ENCODE assay signal across 8 cellular contexts in the genomic region with DNA sequence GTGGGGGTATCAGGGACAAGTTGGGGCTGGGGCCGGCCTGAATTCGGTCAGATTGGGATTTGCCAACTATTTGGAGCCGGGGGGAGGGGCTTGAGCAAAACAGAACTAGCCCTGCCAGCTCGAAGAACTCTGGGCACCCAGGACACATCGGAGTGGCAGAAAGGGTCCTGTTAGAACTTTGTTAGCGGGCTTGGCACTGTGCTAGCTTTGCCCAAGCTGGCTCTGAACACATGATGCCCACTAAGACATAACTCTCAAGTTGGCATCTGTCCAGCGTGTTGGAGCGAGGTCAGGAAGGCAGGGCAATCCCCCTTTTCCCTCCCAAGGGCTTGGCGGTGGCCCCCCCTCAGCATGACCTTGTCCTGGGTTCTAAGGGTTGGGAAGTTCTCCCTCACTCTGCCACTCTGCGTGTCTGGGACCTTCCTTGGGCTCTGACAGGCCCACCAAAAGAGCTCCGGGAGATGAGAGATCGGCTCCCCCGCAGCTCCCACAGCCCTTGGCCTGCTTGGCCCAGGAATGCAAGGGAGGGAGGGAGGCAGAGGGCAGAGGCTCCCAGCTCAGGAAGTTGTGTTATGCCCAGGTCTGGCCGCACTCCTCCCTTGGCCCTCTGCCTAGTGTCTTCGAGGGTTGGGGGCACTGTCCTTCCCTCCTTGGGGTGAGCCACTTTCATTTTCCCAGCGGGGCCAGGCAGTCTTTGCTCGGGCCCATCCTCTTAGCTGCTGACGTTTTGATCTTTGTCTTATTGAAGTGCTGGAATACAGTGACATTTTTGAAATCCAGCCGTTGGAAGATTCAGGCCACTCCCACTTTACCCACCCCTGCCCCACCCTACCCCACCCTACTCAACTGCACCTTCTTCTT. TPM values are rescaled to one million over a fixed set of nuclear protein-coding genes. Genes with fewer than 3 reads are reported as not detected.
A peak's percentile ranks its signal among the peaks of the same experiment; 100 is the strongest.
DNase-seq lines count a peak whose midpoint lies in the region; ATAC-seq and TF ChIP-seq lines count a peak whose summit lies in the region.

No MANE protein-coding gene starts in this region.

- peak overlapping the region; percentile 58 for H3K27ac Mint-ChIP-seq in stimulated activated naive CD8-positive, alpha-beta T cell treated with anti-CD3 and anti-CD28 coated beads, Interleukin-15, Interleukin-2, amounts not matched to agents 100 ng/mL and 50 ng/mL, for 24 hours
- H3K27ac Mint-ChIP-seq in T-cell = peak overlapping the region; percentile 74 to 79

- H3K4me3 ChIP-seq in epithelial cell of proximal tubule (ENCODE audit: low read depth, low read length) (peak overlapping the region; percentile 100), vagina (peak overlapping the region; percentile 100)

- POLR2A ChIA-PET in T-cell (lab: Charles Lee) = interaction anchor here (0.5 to 2.5 kb wide), 10 partner anchors 7 to 158 kb away, joined by 3 to 26 read pairs (median 4); no protein-coding TSS in a partner anchor

- no peaks in the 10 kb centered on the region for H3K27me3 ChIP-seq in vagina

- no peak for DNase-seq in stimulated activated naive CD8-positive, alpha-beta T cell treated with anti-CD3 and anti-CD28 coated beads, Interleukin-15, Interleukin-2, amounts not matched to agents 100 U/mL and 50 U/mL, for 24 hours
- no peak for DNase-seq in T-cell
- no peak for DNase-seq in epithelial cell of proximal tubule (ENCODE audit: low read depth)
- peak; percentile 53 for DNase-seq in mucosa of gallbladder (ENCODE audit: low spot score)
- DNase-seq in vagina (ENCODE audit: extremely low spot score in 2 of 2) = no peak
- no peak for DNase-seq in T1000 (lab: John Stamatoyannopoulos, UW)

- H3K4me1 Mint-ChIP-seq in stimulated activated naive CD8-positive, alpha-beta T cell treated with anti-CD3 and anti-CD28 coated beads, Interleukin-15, Interleukin-2, amounts not matched to agents 100 ng/mL and 50 ng/mL, for 24 hours (ENCODE audit: low read depth) = peaks cover 57% of the 10 kb centered on the region
- H3K4me1 Mint-ChIP-seq in T-cell = peaks cover 23 to 52% (median 41%) of the 10 kb centered on the region in 3 donors

- peaks cover 25% of the 10 kb centered on the region for H3K36me3 Mint-ChIP-seq in stimulated activated naive CD8-positive, alpha-beta T cell treated with anti-CD3 and anti-CD28 coated beads, Interleukin-15, Interleukin-2, amounts not matched to agents 100 ng/mL and 50 ng/mL, for 24 hours (ENCODE audit: low read depth)
- peaks cover 17% of the 10 kb centered on the region for H3K36me3 Mint-ChIP-seq in T-cell

- peaks cover 21% of the 10 kb centered on the region for H3K27me3 Mint-ChIP-seq in stimulated activated naive CD8-positive, alpha-beta T cell treated with anti-CD3 and anti-CD28 coated beads, Interleukin-15, Interleukin-2, amounts not matched to agents 100 ng/mL and 50 ng/mL, for 24 hours
- H3K27me3 Mint-ChIP-seq in T-cell = peaks cover 17 to 18% of the 10 kb centered on the region in 2 donors

- no peaks in the 10 kb centered on the region for H3K9me3 ChIP-seq in vagina

- no peaks in the 10 kb centered on the region for H3K36me3 ChIP-seq in vagina

- peak in 1 of 2 donors; percentile 3 for TF ChIP-seq POLR2A in vagina (IDR thresholded peaks at IDR 0.05)

- ATAC-seq in stimulated activated naive CD8-positive, alpha-beta T cell treated with anti-CD3 and anti-CD28 coated beads, Interleukin-15, Interleukin-2, amounts not matched to agents 100 U/mL and 50 U/mL, for 24 hours = no peak
- ATAC-seq in T-cell (replicated peaks in 1 of 4) = no peak
- ATAC-seq in HG02840 (IDR thresholded peaks at IDR 0.05; ENCODE audit: low FRiP score, unreplicated experiment) = no peak

- H3K27ac ChIP-seq in vagina = peak overlapping the region; percentile 97

- H3K4me1 ChIP-seq in vagina = peaks cover 76% of the 10 kb centered on the region

- TF ChIP-seq CTCF in epithelial cell of proximal tubule (conservative IDR thresholded peaks at IDR 0.05; ENCODE audit: low read depth, low read length) (no peak), vagina (IDR thresholded peaks at IDR 0.05) (no peak)

- intact Hi-C loops in vagina (cut with DNase I) = loop anchor here (2.0 kb wide), 1 partner anchor 13 kb away; no protein-coding TSS in a partner anchor

- H3K9me3 Mint-ChIP-seq in stimulated activated naive CD8-positive, alpha-beta T cell treated with anti-CD3 and anti-CD28 coated beads, Interleukin-15, Interleukin-2, amounts not matched to agents 100 ng/mL and 50 ng/mL, for 24 hours = no peaks in the 10 kb centered on the region
- H3K9me3 Mint-ChIP-seq in T-cell = no peaks in the 10 kb centered on the region

- peak overlapping the region; percentile 92 for H3K4me3 Mint-ChIP-seq in stimulated activated naive CD8-positive, alpha-beta T cell treated with anti-CD3 and anti-CD28 coated beads, Interleukin-15, Interleukin-2, amounts not matched to agents 100 ng/mL and 50 ng/mL, for 24 hours
- H3K4me3 Mint-ChIP-seq in T-cell = peak overlapping the region; percentile 85 to 93 (median 92)

- CTCF ChIA-PET in T-cell (lab: Charles Lee) = interaction anchor here (0.5 to 2.7 kb wide), 3 partner anchors 9 to 611 kb away, joined by 3 to 15 read pairs (median 3); no protein-coding TSS in a partner anchor

RNA-seq across cellular contexts. Expression of a gene that starts 1.2 kb away (rescaled TPM):
- total RNA-seq in T-cell (100 to 1,000 TPM in 2 of 5 donors, 10 to 100 TPM in 3; 40.3 to 970 (median 57.3) TPM), epithelial cell of proximal tubule (358 and 433 TPM in 2 replicates), mucosa of gallbladder (293 TPM), vagina (436 TPM)

RNA-seq across cellular contexts. Expression of a gene that starts 33.5 kb away (rescaled TPM):
- under 1 TPM; 0.03 to 0.58 (median 0.20) TPM for total RNA-seq in T-cell
- total RNA-seq in epithelial cell of proximal tubule = 14.8 and 19.0 TPM in 2 replicates
- 1.4 TPM for total RNA-seq in mucosa of gallbladder
- total RNA-seq in vagina = 1.2 TPM

RNA-seq across cellular contexts. Expression of a gene that starts 37.6 kb away (rescaled TPM):
- total RNA-seq in T-cell = 10 to 100 TPM in 1 of 5 donors, 1 to 10 TPM in 4; 1.5 to 12.0 (median 2.2) TPM
- total RNA-seq in epithelial cell of proximal tubule = 1.4 and 3.5 TPM in 2 replicates
- 24.4 TPM for total RNA-seq in mucosa of gallbladder
- 18.7 TPM for total RNA-seq in vagina

RNA-seq across cellular contexts. Expression of a gene that starts 54.8 kb away (rescaled TPM):
- total RNA-seq in T-cell (1 to 10 TPM in 3 of 5 donors, under 1 TPM in 2; 0.26 to 2.3 (median 1.9) TPM), epithelial cell of proximal tubule (17.8 and 47.5 TPM in 2 replicates), mucosa of gallbladder (103 TPM), vagina (52.1 TPM)
